10 cellular contexts compared by ENCODE assay signal in the genomic region with DNA sequence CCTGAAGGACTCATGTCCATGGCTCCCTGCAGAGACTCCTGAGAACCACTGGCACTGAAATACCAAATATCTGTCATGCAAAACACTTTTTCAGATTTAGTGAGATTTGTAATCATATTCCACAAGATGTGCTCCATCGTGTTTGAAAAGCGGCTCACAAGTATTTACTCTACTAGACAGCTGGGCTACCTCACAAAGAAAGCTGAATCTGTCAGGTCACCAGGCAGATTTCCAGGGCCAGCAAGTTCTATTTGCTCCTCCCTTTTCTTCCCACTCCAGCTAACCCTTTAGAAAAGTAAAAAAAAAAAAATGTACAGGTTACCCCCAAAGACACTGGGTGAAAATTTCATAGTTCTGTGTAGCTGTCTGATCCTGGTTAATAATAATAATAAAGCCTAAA. TPM values are rescaled to one million over a fixed set of nuclear protein-coding genes. Genes with fewer than 3 reads are reported as not detected.
DNase-seq lines count a peak whose midpoint lies in the region; ATAC-seq, FAIRE-seq and TF ChIP-seq lines count a peak whose summit lies in the region.
"Had no signal": no experiment of that assay in that cellular context is flagged by ENCODE, and none has a peak within 500 bp of the region (broad histone marks: within the 10 kb centered on the region; RNA-seq: fewer than 3 reads in every experiment).

No MANE protein-coding gene starts in this region.

- TF ChIP-seq POLR2A in spleen (IDR thresholded peaks at IDR 0.05): no peak

- ATAC-seq in HG03280 (IDR thresholded peaks at IDR 0.05; ENCODE audit: unreplicated experiment): no peak
- no peak for ATAC-seq in HG02759 (IDR thresholded peaks at IDR 0.05; ENCODE audit: unreplicated experiment)

- H3K36me3 ChIP-seq in bronchial epithelial cell (ENCODE audit: control insufficient read depth, insufficient read depth, low read length): no peaks in the 10 kb centered on the region
- H3K36me3 ChIP-seq in spleen: peaks cover 4 to 100% (median 82%) of the 10 kb centered on the region in 6 donors
- no peaks in the 10 kb centered on the region for H3K36me3 ChIP-seq in A673 (ENCODE audit: insufficient read depth, low read length, poor library complexity, severe bottlenecking)

- H3K4me3 ChIP-seq in bronchial epithelial cell (ENCODE audit: low read depth, low read length) (no peak overlapping the region), spleen (no peak overlapping the region), A673 (ENCODE audit: low read depth, low read length, poor library complexity, severe bottlenecking) (no peak overlapping the region)

- TF ChIP-seq CTCF in bronchial epithelial cell (IDR thresholded peaks at IDR 0.05; ENCODE audit: insufficient read depth, low read length, severe bottlenecking): no peak
- no peak for TF ChIP-seq CTCF in spleen (IDR thresholded peaks at IDR 0.05 in 8 of 11, conservative IDR thresholded peaks at IDR 0.05 in 3 of 11)
- TF ChIP-seq CTCF in A673 (conservative IDR thresholded peaks at IDR 0.05; ENCODE audit: low read depth, low read length): no peak

- intact Hi-C loops in spleen (cut with DNase I; ENCODE audit: low total_unique reads): loop anchor here (5.0 kb wide), 1 partner anchor 118 kb away; no protein-coding TSS in a partner anchor
- intact Hi-C loops in A673 (cut with micrococcal nuclease; ENCODE audit: unreplicated experiment): no loop called here

- H3K27me3 ChIP-seq in bronchial epithelial cell (ENCODE audit: control insufficient read depth, insufficient read depth, low read length) (no peaks in the 10 kb centered on the region), spleen (replicated peaks in 1 of 7) (no peaks in the 10 kb centered on the region), A673 (replicated peaks; ENCODE audit: insufficient read depth, low read depth, low read length, poor library complexity) (no peaks in the 10 kb centered on the region)

- no peak overlapping the region for H3K4me3 Mint-ChIP-seq in activated naive CD4-positive, alpha-beta T cell treated with anti-CD3 and anti-CD28 coated beads, Interleukin-2, amount 50 U/mL, for 24 hours

- H3K27me3 Mint-ChIP-seq in activated naive CD4-positive, alpha-beta T cell treated with anti-CD3 and anti-CD28 coated beads, Interleukin-2, amount 50 U/mL, for 24 hours: no peaks in the 10 kb centered on the region

- H3K27ac ChIP-seq in spleen: peak overlapping the region in 7 of 8 donors; percentile 58 to 84 (median 77)
- H3K27ac ChIP-seq in A673 (ENCODE audit: low read depth, low read length, poor library complexity, severe bottlenecking): no peak overlapping the region

- peaks cover 21% of the 10 kb centered on the region for H3K36me3 Mint-ChIP-seq in activated naive CD4-positive, alpha-beta T cell treated with anti-CD3 and anti-CD28 coated beads, Interleukin-2, amount 50 U/mL, for 24 hours

- H3K9me3 ChIP-seq in spleen (no peaks in the 10 kb centered on the region), A673 (ENCODE audit: low read depth, low read length, poor library complexity, severe bottlenecking) (no peaks in the 10 kb centered on the region)

- DNase-seq in activated naive CD4-positive, alpha-beta T cell treated with Interleukin-2 at 50 U/mL for 16 hours: no peak
- DNase-seq in NCI-H2196 treated with DMSO at 0.1 percent for 48 hours (lab: John Stamatoyannopoulos, UW; ENCODE audit: unreplicated experiment): peak; percentile 42
- DNase-seq in bronchial epithelial cell (ENCODE audit: low read depth): peak; percentile 43
- DNase-seq in spleen: no peak
- DNase-seq in A673 (ENCODE audit: low spot score): no peak
- DNase-seq: Kasumi-1 had no signal

- H3K9me3 Mint-ChIP-seq in activated naive CD4-positive, alpha-beta T cell treated with anti-CD3 and anti-CD28 coated beads, Interleukin-2, amount 50 U/mL, for 24 hours: no peaks in the 10 kb centered on the region

- H3K4me1 ChIP-seq in spleen: peaks cover 5 to 99% (median 55%) of the 10 kb centered on the region in 6 donors
- H3K4me1 ChIP-seq in A673 (ENCODE audit: insufficient read depth, low read length, poor library complexity, severe bottlenecking): no peaks in the 10 kb centered on the region

- POLR2A ChIA-PET in A673 (lab: Charles Lee; ENCODE audit: low non-redundant PET): no interaction called here

- peak overlapping the region; percentile 70 for H3K27ac Mint-ChIP-seq in activated naive CD4-positive, alpha-beta T cell treated with anti-CD3 and anti-CD28 coated beads, Interleukin-2, amount 50 U/mL, for 24 hours

- WGBS in spleen, 5 donors: 37 to 83% (median 44%) methylated on average over 2 of the region's 2 CpGs

- H3K4me1 Mint-ChIP-seq in activated naive CD4-positive, alpha-beta T cell treated with anti-CD3 and anti-CD28 coated beads, Interleukin-2, amount 50 U/mL, for 24 hours: peaks cover 73% of the 10 kb centered on the region

- no peak for FAIRE-seq in bronchial epithelial cell (lab: Jason Lieb, UNC)
- FAIRE-seq: colon had no signal

- BruUV-seq in A673 (replicated peaks; lab: Mats Ljungman, UMichigan): no TSS peak

- CTCF ChIA-PET in A673 (lab: Charles Lee): no interaction called here

RNA-seq across cellular contexts. Expression of gene WIPF1, which starts 22.9 kb away (rescaled TPM):
- total RNA-seq in bronchial epithelial cell: 0.13 and 0.26 TPM in 2 replicates
- total RNA-seq in spleen: 100 to 1,000 TPM; 153 to 265 (median 242) TPM
- 10 to 100 TPM; 74.9 to 86.3 (median 82.8) TPM for polyA plus RNA-seq in spleen
- total RNA-seq in A673 (2021): 1.1 and 1.7 TPM in 2 replicates

Comparison
In these comparisons a context has a peak if more than half of its experiments do, and no peak if none do; other contexts are left out.
1. DNase-seq: peak in NCI-H2196 treated with DMSO at 0.1 percent for 48 hours (single experiment) and bronchial epithelial cell (single experiment); none in activated naive CD4-positive, alpha-beta T cell treated with Interleukin-2 at 50 U/mL for 16 hours (single experiment), spleen (single experiment) and A673 (single experiment).
2. RNA of gene WIPF1, which starts 22.9 kb away (total RNA-seq): 153 to 265 TPM in spleen; 1.1 to 1.7 TPM in A673 and 0.13 to 0.26 TPM in bronchial epithelial cell; every median in the first group is over 10 times any median in the second.